1 cellular context compared by ENCODE assay signal in genomic region chr19:39307822-39308530, GRCh38.
TF ChIP-seq lines count a peak whose summit lies in the region.

No MANE protein-coding gene starts in this region.

TF ChIP-seq in HepG2, 621 proteins besides CTCF, POLR2A, EP300 and RAD21:
- no peak for TF ChIP-seq HDAC1 (CRISPR knock-in tag; IDR thresholded peaks at IDR 0.05)
